Comparison of ENCODE assay signal across 22 cellular contexts in genomic region chr7:12137283-12137682, GRCh38.
"Had no signal": no experiment of that assay in that cellular context is flagged by ENCODE, and none has a peak within 500 bp of the region (broad histone marks: within the 10 kb centered on the region; RNA-seq: fewer than 3 reads in every experiment).

No MANE protein-coding gene starts in this region.

- DNase-seq: activated CD4-positive, alpha-beta T cell treated with anti-CD3 and anti-CD28 coated beads for 1 hour; activated CD4-positive, alpha-beta T cell treated with anti-CD3 and anti-CD28 coated beads, Interleukin-2, amount 50 U/mL, for 4 hours; activated naive CD4-positive, alpha-beta T cell treated with anti-CD3 and anti-CD28 coated beads, Interleukin-2, amount 10 ng/mL, durations not matched to agents 7 days and 5 days; activated T-cell treated with anti-CD3 and anti-CD28 coated beads for 4 hours; amygdala; effector CD4-positive, alpha-beta T cell; hippocampal formation; left ventricle myocardium superior; occipital lobe; psoas muscle; spleen; stimulated activated naive CD8-positive, alpha-beta T cell treated with anti-CD3 and anti-CD28 coated beads, Interleukin-15, amount 100 ng/mL, for 72 hours; T-helper 1 cell; T1000; upper lobe of left lung had no signal

- H3K27me3 ChIP-seq: esophagus muscularis mucosa, upper lobe of left lung had no signal

- H3K27me3 Mint-ChIP-seq: activated naive CD4-positive, alpha-beta T cell treated with anti-CD3 and anti-CD28 coated beads, Interleukin-2, amount 10 ng/mL, durations not matched to agents 7 days and 5 days; brain; stimulated activated naive CD8-positive, alpha-beta T cell treated with anti-CD3 and anti-CD28 coated beads, Interleukin-15, amount 100 ng/mL, for 72 hours had no signal

- H3K36me3 Mint-ChIP-seq: activated naive CD4-positive, alpha-beta T cell treated with anti-CD3 and anti-CD28 coated beads, Interleukin-2, amount 10 ng/mL, durations not matched to agents 7 days and 5 days; brain had no signal

- H3K27ac Mint-ChIP-seq: activated naive CD4-positive, alpha-beta T cell treated with anti-CD3 and anti-CD28 coated beads, Interleukin-2, amount 10 ng/mL, durations not matched to agents 7 days and 5 days; activated T-helper 2 cell treated with anti-CD3 and anti-CD28 coated beads, Interferon-gamma antibody, Interleukin-2, Interleukin-4, amounts not matched to agents 10 μg/mL and 5 μg/mL and 100 μg/mL, durations not matched to agents 14 hours and 24 hours and 36 hours; brain; nephron had no signal

- H3K4me1 Mint-ChIP-seq: activated naive CD4-positive, alpha-beta T cell treated with anti-CD3 and anti-CD28 coated beads, Interleukin-2, amount 10 ng/mL, durations not matched to agents 7 days and 5 days; brain; central memory CD8-positive, alpha-beta T cell; nephron; stimulated activated naive CD8-positive, alpha-beta T cell treated with anti-CD3 and anti-CD28 coated beads, Interleukin-15, amount 100 ng/mL, for 72 hours had no signal

- H3K27ac ChIP-seq: coronary artery, esophagus muscularis mucosa, psoas muscle, spleen, upper lobe of left lung had no signal

- H3K4me3 Mint-ChIP-seq: activated naive CD4-positive, alpha-beta T cell treated with anti-CD3 and anti-CD28 coated beads, Interleukin-2, amount 10 ng/mL, durations not matched to agents 7 days and 5 days; brain; central memory CD8-positive, alpha-beta T cell; nephron; stimulated activated naive CD8-positive, alpha-beta T cell treated with anti-CD3 and anti-CD28 coated beads, Interleukin-15, amount 100 ng/mL, for 72 hours had no signal

- H3K9me3 ChIP-seq: esophagus muscularis mucosa, psoas muscle, upper lobe of left lung had no signal

- H3K9me3 Mint-ChIP-seq: nephron had no signal

- H3K4me3 ChIP-seq: coronary artery, esophagus muscularis mucosa, psoas muscle, spleen, upper lobe of left lung had no signal

- ATAC-seq: left ventricle myocardium superior; psoas muscle; sciatic nerve; stimulated activated naive CD8-positive, alpha-beta T cell treated with anti-CD3 and anti-CD28 coated beads, Interleukin-15, amount 100 ng/mL, for 72 hours had no signal

- H3K36me3 ChIP-seq: esophagus muscularis mucosa, spleen, upper lobe of left lung had no signal

- H3K4me1 ChIP-seq: esophagus muscularis mucosa, psoas muscle, spleen, upper lobe of left lung had no signal
